ENCODE assay signal across 1 cellular context in genomic region chr17:28951991-28952975, GRCh38.
TF ChIP-seq lines count a peak whose summit lies in the region.

No MANE protein-coding gene starts in this region.

TF ChIP-seq in HepG2, 621 proteins besides CTCF, POLR2A, EP300 and RAD21 (continued from another document):
- TF ChIP-seq GATAD2A (CRISPR knock-in tag; IDR thresholded peaks at IDR 0.05) (peak; percentile 66), TP53 (CRISPR knock-in tag; conservative IDR thresholded peaks at IDR 0.05) (0 out of 2 replicates have a peak, but pooled peaks have one; percentile 52), ZNF432 (CRISPR knock-in tag; IDR thresholded peaks at IDR 0.05; ENCODE audit: borderline replicate concordance) (no peak), TEF (CRISPR knock-in tag; IDR thresholded peaks at IDR 0.05) (no peak), HNF1A (IDR thresholded peaks at IDR 0.05; ENCODE audit: low read depth) (0 out of 2 replicates have a peak, but pooled peaks have one; percentile 48), HNF1A (CRISPR knock-in tag; IDR thresholded peaks at IDR 0.05; ENCODE audit: borderline replicate concordance) (peak; percentile 89), SALL1 (CRISPR knock-in tag; IDR thresholded peaks at IDR 0.05) (peak; percentile 77), FOXC1 (CRISPR knock-in tag; IDR thresholded peaks at IDR 0.05; ENCODE audit: borderline replicate concordance) (peak; percentile 80; the same call in 1 of the 2 replicates), ZNF558 (CRISPR knock-in tag; IDR thresholded peaks at IDR 0.05; ENCODE audit: borderline replicate concordance) (no peak), PREB (CRISPR knock-in tag; IDR thresholded peaks at IDR 0.05) (no peak), PLRG1 (conservative IDR thresholded peaks at IDR 0.05) (no peak), HES4 (CRISPR knock-in tag; IDR thresholded peaks at IDR 0.05; ENCODE audit: borderline replicate concordance) (no peak), ZNF569 (CRISPR knock-in tag; IDR thresholded peaks at IDR 0.05; ENCODE audit: borderline replicate concordance) (no peak)
- TF ChIP-seq, protein P1, sequence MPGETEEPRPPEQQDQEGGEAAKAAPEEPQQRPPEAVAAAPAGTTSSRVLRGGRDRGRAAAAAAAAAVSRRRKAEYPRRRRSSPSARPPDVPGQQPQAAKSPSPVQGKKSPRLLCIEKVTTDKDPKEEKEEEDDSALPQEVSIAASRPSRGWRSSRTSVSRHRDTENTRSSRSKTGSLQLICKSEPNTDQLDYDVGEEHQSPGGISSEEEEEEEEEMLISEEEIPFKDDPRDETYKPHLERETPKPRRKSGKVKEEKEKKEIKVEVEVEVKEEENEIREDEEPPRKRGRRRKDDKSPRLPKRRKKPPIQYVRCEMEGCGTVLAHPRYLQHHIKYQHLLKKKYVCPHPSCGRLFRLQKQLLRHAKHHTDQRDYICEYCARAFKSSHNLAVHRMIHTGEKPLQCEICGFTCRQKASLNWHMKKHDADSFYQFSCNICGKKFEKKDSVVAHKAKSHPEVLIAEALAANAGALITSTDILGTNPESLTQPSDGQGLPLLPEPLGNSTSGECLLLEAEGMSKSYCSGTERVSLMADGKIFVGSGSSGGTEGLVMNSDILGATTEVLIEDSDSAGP (CRISPR knock-in tag; IDR thresholded peaks at IDR 0.05; ENCODE audit: borderline replicate concordance) = peak; percentile 73; the same call in 1 of the 2 replicates
- TF ChIP-seq, protein P2, sequence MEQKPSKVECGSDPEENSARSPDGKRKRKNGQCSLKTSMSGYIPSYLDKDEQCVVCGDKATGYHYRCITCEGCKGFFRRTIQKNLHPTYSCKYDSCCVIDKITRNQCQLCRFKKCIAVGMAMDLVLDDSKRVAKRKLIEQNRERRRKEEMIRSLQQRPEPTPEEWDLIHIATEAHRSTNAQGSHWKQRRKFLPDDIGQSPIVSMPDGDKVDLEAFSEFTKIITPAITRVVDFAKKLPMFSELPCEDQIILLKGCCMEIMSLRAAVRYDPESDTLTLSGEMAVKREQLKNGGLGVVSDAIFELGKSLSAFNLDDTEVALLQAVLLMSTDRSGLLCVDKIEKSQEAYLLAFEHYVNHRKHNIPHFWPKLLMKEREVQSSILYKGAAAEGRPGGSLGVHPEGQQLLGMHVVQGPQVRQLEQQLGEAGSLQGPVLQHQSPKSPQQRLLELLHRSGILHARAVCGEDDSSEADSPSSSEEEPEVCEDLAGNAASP (CRISPR knock-in tag; IDR thresholded peaks at IDR 0.05; ENCODE audit: borderline replicate concordance) = peak; percentile 66; the same call in 1 of the 2 replicates
- TF ChIP-seq, protein P3, sequence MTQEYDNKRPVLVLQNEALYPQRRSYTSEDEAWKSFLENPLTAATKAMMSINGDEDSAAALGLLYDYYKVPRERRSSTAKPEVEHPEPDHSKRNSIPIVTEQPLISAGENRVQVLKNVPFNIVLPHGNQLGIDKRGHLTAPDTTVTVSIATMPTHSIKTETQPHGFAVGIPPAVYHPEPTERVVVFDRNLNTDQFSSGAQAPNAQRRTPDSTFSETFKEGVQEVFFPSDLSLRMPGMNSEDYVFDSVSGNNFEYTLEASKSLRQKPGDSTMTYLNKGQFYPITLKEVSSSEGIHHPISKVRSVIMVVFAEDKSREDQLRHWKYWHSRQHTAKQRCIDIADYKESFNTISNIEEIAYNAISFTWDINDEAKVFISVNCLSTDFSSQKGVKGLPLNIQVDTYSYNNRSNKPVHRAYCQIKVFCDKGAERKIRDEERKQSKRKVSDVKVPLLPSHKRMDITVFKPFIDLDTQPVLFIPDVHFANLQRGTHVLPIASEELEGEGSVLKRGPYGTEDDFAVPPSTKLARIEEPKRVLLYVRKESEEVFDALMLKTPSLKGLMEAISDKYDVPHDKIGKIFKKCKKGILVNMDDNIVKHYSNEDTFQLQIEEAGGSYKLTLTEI (CRISPR knock-in tag; conservative IDR thresholded peaks at IDR 0.05) = no peak
